1 cellular context compared by ENCODE assay signal in genomic region chr22:19983701-19984100, GRCh38.
TF ChIP-seq lines count a peak whose summit lies in the region.

No MANE protein-coding gene starts in this region.

TF ChIP-seq in IMR-90, 13 proteins besides CTCF, POLR2A, EP300 and RAD21 (continued from another document):
- TF ChIP-seq RFX5 (IDR thresholded peaks at IDR 0.05; ENCODE audit: low read depth, low read length), result no peak
- TF ChIP-seq USF2 (IDR thresholded peaks at IDR 0.05; ENCODE audit: low read depth, low read length), result no peak
